Comparison of ENCODE assay signal across 2 cellular contexts in the genomic region with DNA sequence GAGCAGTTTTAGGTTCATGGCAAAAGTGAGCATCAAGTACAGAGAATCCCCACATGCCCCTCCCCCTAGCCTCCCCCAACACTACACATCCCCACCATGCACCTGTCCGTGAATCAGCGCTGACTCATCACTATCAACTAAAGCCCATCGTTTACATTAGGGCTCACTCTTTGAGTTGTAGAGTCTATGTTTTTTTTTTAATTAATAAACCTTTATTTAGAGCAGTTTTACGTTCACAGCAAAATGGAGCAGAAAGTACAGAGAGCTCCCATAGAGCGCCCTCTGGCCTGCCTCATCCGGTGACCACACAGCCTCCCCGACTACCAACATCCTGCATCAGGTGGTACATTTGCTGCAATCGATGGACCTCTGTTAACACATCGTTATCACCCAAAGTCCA.
TF ChIP-seq lines count a peak whose summit lies in the region.

No MANE protein-coding gene starts in this region.

TF ChIP-seq in IMR-90, 13 proteins besides CTCF, POLR2A, EP300 and RAD21:
- TF ChIP-seq MAFK (IDR thresholded peaks at IDR 0.05; ENCODE audit: low read depth, low read length) (peak; percentile 38), SMC3 (IDR thresholded peaks at IDR 0.05; ENCODE audit: low read depth, low read length) (no peak)

TF ChIP-seq in K562, 482 proteins besides CTCF, POLR2A, EP300 and RAD21:
- TF ChIP-seq C11orf30 (IDR thresholded peaks at IDR 0.05; ENCODE audit: low read depth), result peak; percentile 41; the same call in 1 of the 2 replicates
- peak; percentile 58 for TF ChIP-seq FOSL1 (tag; conservative IDR thresholded peaks at IDR 0.05)
- TF ChIP-seq ZNF316 (IDR thresholded peaks at IDR 0.05), result peak; percentile 66
- no peak for TF ChIP-seq ZNF224 (CRISPR knock-in tag; IDR thresholded peaks at IDR 0.05)
- 0 out of 2 replicates have a peak, but pooled peaks have one; percentile 6 for TF ChIP-seq MAFK (IDR thresholded peaks at IDR 0.05; ENCODE audit: low read length)
- TF ChIP-seq SNIP1 (IDR thresholded peaks at IDR 0.05; ENCODE audit: low read depth), result no peak
- no peak for TF ChIP-seq ZNF586 (CRISPR knock-in tag; conservative IDR thresholded peaks at IDR 0.05)
- TF ChIP-seq, protein P1, sequence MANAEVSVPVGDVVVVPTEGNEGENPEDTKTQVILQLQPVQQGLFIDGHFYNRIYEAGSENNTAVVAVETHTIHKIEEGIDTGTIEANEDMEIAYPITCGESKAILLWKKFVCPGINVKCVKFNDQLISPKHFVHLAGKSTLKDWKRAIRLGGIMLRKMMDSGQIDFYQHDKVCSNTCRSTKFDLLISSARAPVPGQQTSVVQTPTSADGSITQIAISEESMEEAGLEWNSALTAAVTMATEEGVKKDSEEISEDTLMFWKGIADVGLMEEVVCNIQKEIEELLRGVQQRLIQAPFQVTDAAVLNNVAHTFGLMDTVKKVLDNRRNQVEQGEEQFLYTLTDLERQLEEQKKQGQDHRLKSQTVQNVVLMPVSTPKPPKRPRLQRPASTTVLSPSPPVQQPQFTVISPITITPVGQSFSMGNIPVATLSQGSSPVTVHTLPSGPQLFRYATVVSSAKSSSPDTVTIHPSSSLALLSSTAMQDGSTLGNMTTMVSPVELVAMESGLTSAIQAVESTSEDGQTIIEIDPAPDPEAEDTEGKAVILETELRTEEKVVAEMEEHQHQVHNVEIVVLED (CRISPR knock-in tag; IDR thresholded peaks at IDR 0.05), result no peak
- no peak for TF ChIP-seq ZNF134 (CRISPR knock-in tag; conservative IDR thresholded peaks at IDR 0.05)
- no peak for TF ChIP-seq KDM2B (CRISPR knock-in tag; IDR thresholded peaks at IDR 0.05)
- peak; percentile 76 for TF ChIP-seq ZBTB40 (IDR thresholded peaks at IDR 0.05)
- TF ChIP-seq ZBTB40 (CRISPR knock-in tag; IDR thresholded peaks at IDR 0.05), result peak; percentile 58; the same call in 1 of the 2 replicates
